In the genomic region with DNA sequence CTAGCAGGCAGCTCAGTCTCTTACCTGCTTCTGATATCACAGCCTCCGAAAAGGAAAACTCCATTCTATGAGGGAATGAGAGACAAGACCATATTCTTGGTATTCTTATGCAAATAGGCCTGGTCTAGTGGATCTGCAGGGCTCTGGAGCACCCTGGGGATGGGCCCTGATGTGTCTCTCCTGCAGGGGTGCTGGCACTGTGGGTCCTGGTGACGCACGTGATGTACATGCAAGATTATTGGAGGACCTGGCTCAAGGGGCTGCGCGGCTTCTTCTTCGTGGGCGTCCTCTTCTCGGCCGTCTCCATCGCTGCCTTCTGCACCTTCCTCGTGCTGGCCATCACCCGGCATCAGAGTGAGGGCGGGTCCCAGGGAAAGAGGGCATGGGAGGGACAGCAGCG, we compare ENCODE assay signal across 13 cellular contexts. TPM values are rescaled to one million over a fixed set of nuclear protein-coding genes. Genes with fewer than 3 reads are reported as not detected.
A peak's percentile ranks its signal among the peaks of the same experiment; 100 is the strongest.
DNase-seq lines count a peak whose midpoint lies in the region; ATAC-seq, FAIRE-seq and TF ChIP-seq lines count a peak whose summit lies in the region.
"Had no signal": no experiment of that assay in that cellular context is flagged by ENCODE, and none has a peak within 500 bp of the region (broad histone marks: within the 10 kb centered on the region; RNA-seq: fewer than 3 reads in every experiment).

No MANE protein-coding gene starts in this region.

- intact Hi-C loops in PC-9 (cut with micrococcal nuclease; ENCODE audit: unreplicated experiment), result loop anchor here (1.0 to 2.0 kb wide), 5 partner anchors 11 to 64 kb away; no protein-coding TSS in a partner anchor
- intact Hi-C loops in sciatic nerve (cut with DNase I), result loop anchor here (5.0 kb wide), 2 partner anchors 58 to 62 kb away; no protein-coding TSS in a partner anchor

- H3K4me3 ChIP-seq in SK-N-SH (ENCODE audit: low read depth in 2 of 2, low read length in 1 of 2) (no peak overlapping the region), PC-9 (no peak overlapping the region), gastroesophageal sphincter (no peak overlapping the region)
- H3K4me3 ChIP-seq: breast epithelium, Peyer's patch had no signal

- H3K9ac ChIP-seq in SK-N-SH, result no peak overlapping the region

- H3K9me3 ChIP-seq in SK-N-SH, result no peaks in the 10 kb centered on the region
- H3K9me3 ChIP-seq in PC-9 (ENCODE audit: insufficient read depth, low read depth), result no peaks in the 10 kb centered on the region
- no peaks in the 10 kb centered on the region for H3K9me3 ChIP-seq in gastroesophageal sphincter
- H3K9me3 ChIP-seq: breast epithelium, Peyer's patch had no signal

- TF ChIP-seq CTCF in SK-N-SH (IDR thresholded peaks at IDR 0.05) (no peak), PC-9 (conservative IDR thresholded peaks at IDR 0.05) (no peak), gastroesophageal sphincter (IDR thresholded peaks at IDR 0.05) (no peak)

- CTCF ChIA-PET in SK-N-SH (lab: Yijun Ruan, JAX) (interaction anchor here (0.6 to 22.9 kb wide), 14 partner anchors 8 to 939 kb away, joined by 3 to 1294 read pairs (median 10); partner anchors contain the start of genes ENDOU, RAPGEF3 and RPAP3), PC-9 (lab: Charles Lee) (interaction anchor here (0.7 to 1.9 kb wide), 4 partner anchors 35 to 45 kb away, joined by 4 to 19 read pairs (median 10); no protein-coding TSS in a partner anchor)

- WGBS in SK-N-SH (ENCODE audit: low lambda C conversion rate), result 71% methylated on average over 14 of the region's 14 CpGs
- 36 to 89% methylated on average over 1 to 2 of the region's 14 CpGs for WGBS in gastroesophageal sphincter (ENCODE audit: low coverage in 1 of 2), 2 donors

- H3F3A ChIP-seq in SK-N-SH (replicated peaks; ENCODE audit: insufficient read depth) (peaks cover 32% of the 10 kb centered on the region), PC-9 (ENCODE audit: insufficient read depth, low read depth) (peaks cover 64% of the 10 kb centered on the region)

- no peak for FAIRE-seq in H54 (lab: Jason Lieb, UNC)

- peak overlapping the region in 1 of 2 experiments; percentile 79; a peak in 2 of 4 replicates for H3K27ac ChIP-seq in SK-N-SH (ENCODE audit: low read depth in 2 of 2, low read length in 1 of 2)
- H3K27ac ChIP-seq in PC-9, result no peak overlapping the region
- peak overlapping the region in 3 of 4 donors; percentile 25 to 80 (median 78) for H3K27ac ChIP-seq in gastroesophageal sphincter
- H3K27ac ChIP-seq: Peyer's patch, WERI-Rb-1 had no signal

- TF ChIP-seq POLR2A in gastroesophageal sphincter (IDR thresholded peaks at IDR 0.05) (peak in 1 of 2 donors; percentile 14), H54 (IDR thresholded peaks at IDR 0.05; ENCODE audit: low read depth, low read length) (no peak)

- ATAC-seq in SK-N-SH treated with all-trans-retinoic acid at 6 μM for 48 hours (0 out of 3 replicates have a peak, but pooled peaks have one; percentile 4), gastroesophageal sphincter (peak; percentile 2), sciatic nerve (no peak), HG03378 (IDR thresholded peaks at IDR 0.05; ENCODE audit: unreplicated experiment) (no peak)

- no peaks in the 10 kb centered on the region for H3K9me2 ChIP-seq in SK-N-SH
- no peaks in the 10 kb centered on the region for H3K9me2 ChIP-seq in PC-9 (ENCODE audit: insufficient read depth)

- H3K79me2 ChIP-seq in SK-N-SH (ENCODE audit: insufficient read depth) (no peaks in the 10 kb centered on the region), PC-9 (ENCODE audit: low read depth) (peaks cover 35% of the 10 kb centered on the region)

- TF ChIP-seq EP300 in SK-N-SH (IDR thresholded peaks at IDR 0.05; ENCODE audit: borderline replicate concordance in 1 of 2, low read depth in 1 of 2, low read length in 1 of 2), result no peak
- TF ChIP-seq EP300 in gastroesophageal sphincter (IDR thresholded peaks at IDR 0.05), result no peak

- no peak for TF ChIP-seq RAD21 in SK-N-SH (IDR thresholded peaks at IDR 0.05; ENCODE audit: low read length)

- H3K36me3 ChIP-seq in SK-N-SH (replicated peaks in 1 of 2; ENCODE audit: control insufficient read depth in 1 of 2, insufficient read depth in 2 of 2, low read length in 1 of 2), result peaks cover 0 to 13% of the 10 kb centered on the region in 2 experiments
- no peaks in the 10 kb centered on the region for H3K36me3 ChIP-seq in PC-9 (ENCODE audit: low read depth)
- H3K36me3 ChIP-seq in gastroesophageal sphincter, result peaks cover 0 to 39% of the 10 kb centered on the region in 2 donors
- H3K36me3 ChIP-seq: breast epithelium had no signal

- no peak for DNase-seq in SK-N-SH
- DNase-seq in PC-9, result no peak
- peak; percentile 64 for DNase-seq in sciatic nerve (ENCODE audit: low spot score)
- DNase-seq in NCI-H1694 (lab: John Stamatoyannopoulos, UW), result no peak
- no peak for DNase-seq in H54 (ENCODE audit: insufficient read length, low spot score)

- H3K27me3 ChIP-seq in SK-N-SH (ENCODE audit: insufficient read depth) (no peaks in the 10 kb centered on the region), PC-9 (ENCODE audit: insufficient read depth, low read depth) (no peaks in the 10 kb centered on the region), gastroesophageal sphincter (no peaks in the 10 kb centered on the region)
- H3K27me3 ChIP-seq: breast epithelium, Peyer's patch had no signal

- H2AFZ ChIP-seq in SK-N-SH (ENCODE audit: low read depth) (no peak overlapping the region), PC-9 (no peak overlapping the region)

- H3K4me1 ChIP-seq in SK-N-SH (ENCODE audit: control insufficient read depth in 1 of 2, insufficient read depth in 2 of 2, low read depth in 1 of 2, low read length in 1 of 2) (peaks cover 18 to 47% of the 10 kb centered on the region in 2 experiments; a peak in 3 of 4 replicates), PC-9 (replicated peaks; ENCODE audit: insufficient read depth) (peaks cover 67% of the 10 kb centered on the region), gastroesophageal sphincter (peaks cover 10 to 73% (median 50%) of the 10 kb centered on the region in 3 donors)

- no TSS peak for BruUV-seq in PC-9 (replicated peaks; lab: Mats Ljungman, UMichigan)

- H4K20me1 ChIP-seq in SK-N-SH (ENCODE audit: insufficient read depth) (no peaks in the 10 kb centered on the region), PC-9 (ENCODE audit: insufficient read depth) (no peaks in the 10 kb centered on the region)

- POLR2A ChIA-PET in SK-N-SH (lab: Yijun Ruan, JAX), result interaction anchor here (0.8 to 1.7 kb wide), 3 partner anchors 16 to 49 kb away, joined by 3 to 7 read pairs (median 3); no protein-coding TSS in a partner anchor
- POLR2A ChIA-PET in PC-9 (lab: Charles Lee; ENCODE audit: unreplicated experiment), result no interaction called here

- no peak overlapping the region for H3K4me2 ChIP-seq in SK-N-SH
- H3K4me2 ChIP-seq in PC-9, result peak overlapping the region; percentile 98; the same call in 1 of the 2 replicates

TF ChIP-seq in SK-N-SH treated with all-trans-retinoic acid at 6 μM for 48 hours, 23 proteins besides CTCF, POLR2A, EP300 and RAD21 (continues in another document):
- no peak for TF ChIP-seq TOX (CRISPR knock-in tag; IDR thresholded peaks at IDR 0.05; ENCODE audit: borderline replicate concordance)
- TF ChIP-seq ARNTL (CRISPR knock-in tag; IDR thresholded peaks at IDR 0.05; ENCODE audit: borderline replicate concordance, low read depth), result no peak
- no peak for TF ChIP-seq ZFP30 (CRISPR knock-in tag; IDR thresholded peaks at IDR 0.05)

TF ChIP-seq in SK-N-SH, 30 proteins besides CTCF, POLR2A, EP300 and RAD21 (continues in another document):
- no peak for TF ChIP-seq SIN3A (IDR thresholded peaks at IDR 0.05; ENCODE audit: borderline replicate concordance, low read depth, low read length)
- no peak for TF ChIP-seq MXI1 (IDR thresholded peaks at IDR 0.05; ENCODE audit: low read depth, low read length)
- no peak for TF ChIP-seq FOXM1 (IDR thresholded peaks at IDR 0.05; ENCODE audit: low read depth)
- TF ChIP-seq MEF2A (IDR thresholded peaks at IDR 0.05; ENCODE audit: borderline replicate concordance, low read depth), result no peak
- no peak for TF ChIP-seq TCF12 (IDR thresholded peaks at IDR 0.05)
- TF ChIP-seq, protein P1, sequence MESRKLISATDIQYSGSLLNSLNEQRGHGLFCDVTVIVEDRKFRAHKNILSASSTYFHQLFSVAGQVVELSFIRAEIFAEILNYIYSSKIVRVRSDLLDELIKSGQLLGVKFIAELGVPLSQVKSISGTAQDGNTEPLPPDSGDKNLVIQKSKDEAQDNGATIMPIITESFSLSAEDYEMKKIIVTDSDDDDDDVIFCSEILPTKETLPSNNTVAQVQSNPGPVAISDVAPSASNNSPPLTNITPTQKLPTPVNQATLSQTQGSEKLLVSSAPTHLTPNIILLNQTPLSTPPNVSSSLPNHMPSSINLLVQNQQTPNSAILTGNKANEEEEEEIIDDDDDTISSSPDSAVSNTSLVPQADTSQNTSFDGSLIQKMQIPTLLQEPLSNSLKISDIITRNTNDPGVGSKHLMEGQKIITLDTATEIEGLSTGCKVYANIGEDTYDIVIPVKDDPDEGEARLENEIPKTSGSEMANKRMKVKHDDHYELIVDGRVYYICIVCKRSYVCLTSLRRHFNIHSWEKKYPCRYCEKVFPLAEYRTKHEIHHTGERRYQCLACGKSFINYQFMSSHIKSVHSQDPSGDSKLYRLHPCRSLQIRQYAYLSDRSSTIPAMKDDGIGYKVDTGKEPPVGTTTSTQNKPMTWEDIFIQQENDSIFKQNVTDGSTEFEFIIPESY (IDR thresholded peaks at IDR 0.05; ENCODE audit: borderline replicate concordance, low read depth), result no peak
- TF ChIP-seq JUND (IDR thresholded peaks at IDR 0.05), result no peak
- no peak for TF ChIP-seq POLR2AphosphoS5 (IDR thresholded peaks at IDR 0.05; ENCODE audit: low read depth, low read length)

RNA-seq across cellular contexts. Expression of gene SLC48A1, which starts 5.8 kb away (rescaled TPM):
- 7.3 and 8.1 TPM in 2 replicates for polyA plus RNA-seq in SK-N-SH (2012; rRNA removed)
- polyA plus RNA-seq in SK-N-SH (2012; cell fraction: cytosol; rRNA removed), result 4.7 and 6.8 TPM in 2 replicates
- polyA plus RNA-seq in SK-N-SH (2012; cell fraction: nucleus; rRNA removed), result 13.1 and 16.1 TPM in 2 replicates
- total RNA-seq in PC-9 (2021), result 76.4 and 108 TPM in 2 replicates
- total RNA-seq in gastroesophageal sphincter, result 10 to 100 TPM; 40.7 to 66.8 (median 53.3) TPM
- total RNA-seq in sciatic nerve, result 47.9 TPM

RNA-seq across cellular contexts. Expression of gene RAPGEF3, which starts 20.2 kb away (rescaled TPM):
- 0.90 and 0.93 TPM in 2 replicates for polyA plus RNA-seq in SK-N-SH (2012; rRNA removed)
- 0.23 and 0.42 TPM in 2 replicates for polyA plus RNA-seq in SK-N-SH (2012; cell fraction: cytosol; rRNA removed)
- polyA plus RNA-seq in SK-N-SH (2012; cell fraction: nucleus; rRNA removed), result 3.8 and 4.7 TPM in 2 replicates
- 4.1 and 5.7 TPM in 2 replicates for total RNA-seq in PC-9 (2021)
- 10 to 100 TPM; 19.3 to 56.8 (median 25.5) TPM for total RNA-seq in gastroesophageal sphincter
- 73.4 TPM for total RNA-seq in sciatic nerve

RNA-seq across cellular contexts. Expression of gene HDAC7, which starts 40.9 kb away (rescaled TPM):
- polyA plus RNA-seq in SK-N-SH (2012; rRNA removed), result 32.7 and 51.0 TPM in 2 replicates
- 20.4 and 31.4 TPM in 2 replicates for polyA plus RNA-seq in SK-N-SH (2012; cell fraction: cytosol; rRNA removed)
- polyA plus RNA-seq in SK-N-SH (2012; cell fraction: nucleus; rRNA removed), result 227 and 305 TPM in 2 replicates
- total RNA-seq in PC-9 (2021) (106 and 114 TPM in 2 replicates), gastroesophageal sphincter (10 to 100 TPM; 55.9 to 96.5 (median 59.4) TPM), sciatic nerve (152 TPM)

RNA-seq across cellular contexts. Expression of gene ENDOU, which starts 53.6 kb away (rescaled TPM):
- polyA plus RNA-seq in SK-N-SH (2012; rRNA removed), result not detected in 2 replicates
- not detected in 2 replicates for polyA plus RNA-seq in SK-N-SH (2012; cell fraction: cytosol; rRNA removed)
- not detected in 2 replicates for polyA plus RNA-seq in SK-N-SH (2012; cell fraction: nucleus; rRNA removed)
- total RNA-seq in PC-9 (2021), result 0.25 and 0.39 TPM in 2 replicates
- 1 to 10 TPM in 2 of 4 donors, under 1 TPM in 2; 0.42 to 1.9 (median 0.75) TPM for total RNA-seq in gastroesophageal sphincter
- 0.40 TPM for total RNA-seq in sciatic nerve
- total RNA-seq: activated CD8-positive, alpha-beta memory T cell treated with anti-CD3 and anti-CD28 coated beads for 36 hours; osteoblast; Peyer's patch had no signal

Comparison
In these comparisons a context has a peak if more than half of its experiments do, and no peak if none do; other contexts are left out.
1. ATAC-seq: peak in SK-N-SH treated with all-trans-retinoic acid at 6 μM for 48 hours (single experiment) and gastroesophageal sphincter (single experiment); none in sciatic nerve (single experiment) and HG03378 (single experiment).